ENCODE assay signal across 3 cellular contexts in the genomic region with DNA sequence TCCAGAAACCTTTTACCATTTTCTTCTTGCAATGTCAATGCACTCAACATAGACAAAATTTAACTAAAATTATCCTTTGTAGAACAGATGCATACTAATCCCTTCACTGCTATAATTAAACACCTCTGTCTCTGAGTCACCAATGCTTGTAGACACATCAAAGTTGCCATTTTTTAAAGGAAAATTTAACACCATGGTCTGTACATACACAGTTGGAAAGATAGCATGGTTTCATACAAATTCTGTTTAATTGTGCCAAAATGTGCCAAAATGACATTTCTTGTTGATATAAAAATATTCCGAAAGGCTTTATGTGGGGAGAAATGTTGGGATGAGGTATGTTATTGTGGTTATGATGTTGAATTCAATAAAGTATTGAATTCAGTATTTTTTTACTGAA.
"Had no signal": no experiment of that assay in that cellular context is flagged by ENCODE, and none has a peak within 500 bp of the region (broad histone marks: within the 10 kb centered on the region; RNA-seq: fewer than 3 reads in every experiment).

No MANE protein-coding gene starts in this region.

- DNase-seq: GDM1, GF-D8 had no signal

- ATAC-seq: GM12878 had no signal
